16 cellular contexts compared by ENCODE assay signal in the genomic region with DNA sequence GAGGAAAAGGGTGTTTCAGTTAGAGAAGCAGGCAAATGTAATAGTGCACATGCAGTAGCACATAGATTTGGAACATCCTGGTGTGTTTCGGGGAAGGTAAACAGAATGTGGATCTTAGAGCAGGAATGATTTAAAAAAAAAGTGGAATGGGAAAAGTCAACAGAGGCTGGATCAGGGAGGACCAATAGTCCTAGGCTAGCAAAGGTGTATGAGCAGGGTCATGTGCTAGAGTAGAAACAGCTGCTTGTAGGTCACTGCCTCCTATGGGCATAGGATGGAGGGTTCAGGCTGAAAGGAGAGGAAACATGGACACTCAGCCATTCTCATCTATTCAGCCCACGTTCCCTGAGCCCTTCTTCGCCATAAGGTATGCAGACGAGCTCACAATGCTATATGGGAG.
"Had no signal": no experiment of that assay in that cellular context is flagged by ENCODE, and none has a peak within 500 bp of the region (broad histone marks: within the 10 kb centered on the region; RNA-seq: fewer than 3 reads in every experiment).

No MANE protein-coding gene starts in this region.

- DNase-seq: activated B cell treated with CpG ODN at 0.5 μM for 24 hours; activated CD4-positive, alpha-beta T cell treated with anti-CD3 and anti-CD28 coated beads for 48 hours; activated CD8-positive, alpha-beta T cell treated with anti-CD3 and anti-CD28 coated beads for 36 hours; activated gamma-delta T cell; activated T-cell treated with anti-CD3 and anti-CD28 coated beads, Interleukin-2, amount 50 U/mL, for 4 hours; colonic mucosa; islet precursor cell; left lung; naive thymus-derived CD8-positive, alpha-beta T cell; nucleus accumbens; stimulated activated naive CD8-positive, alpha-beta T cell treated with anti-CD3 and anti-CD28 coated beads, Interleukin-15, amount 100 ng/mL, for 72 hours; T-helper 2 cell; upper lobe of right lung had no signal

- H3K9me3 Mint-ChIP-seq: activated B cell treated with CpG ODN at 0.5 μM for 24 hours; activated CD8-positive, alpha-beta T cell treated with anti-CD3 and anti-CD28 coated beads for 36 hours; activated naive CD4-positive, alpha-beta T cell treated with anti-CD3 and anti-CD28 coated beads, Interleukin-2, amount 50 U/mL, for 72 hours; activated T-cell treated with anti-CD3 and anti-CD28 coated beads, Interleukin-2, amount 50 U/mL, for 4 hours; naive thymus-derived CD8-positive, alpha-beta T cell; stimulated activated naive CD8-positive, alpha-beta T cell treated with anti-CD3 and anti-CD28 coated beads, Interleukin-15, amount 100 ng/mL, for 72 hours had no signal

- H3K4me3 Mint-ChIP-seq: activated B cell treated with CpG ODN at 0.5 μM for 24 hours; activated CD8-positive, alpha-beta T cell treated with anti-CD3 and anti-CD28 coated beads for 36 hours; activated T-cell treated with anti-CD3 and anti-CD28 coated beads, Interleukin-2, amount 50 U/mL, for 4 hours; naive thymus-derived CD8-positive, alpha-beta T cell; stimulated activated naive CD8-positive, alpha-beta T cell treated with anti-CD3 and anti-CD28 coated beads, Interleukin-15, amount 100 ng/mL, for 72 hours had no signal

- H3K4me3 ChIP-seq: colonic mucosa, left lung, upper lobe of right lung had no signal

- H3K36me3 ChIP-seq: colonic mucosa had no signal

- H3K9me3 ChIP-seq: colonic mucosa, left lung, upper lobe of right lung had no signal

- H3K4me1 ChIP-seq: colonic mucosa had no signal

- ATAC-seq: activated CD8-positive, alpha-beta T cell treated with anti-CD3 and anti-CD28 coated beads for 36 hours; activated naive CD4-positive, alpha-beta T cell treated with anti-CD3 and anti-CD28 coated beads, Interleukin-2, amount 50 U/mL, for 72 hours; activated T-cell treated with anti-CD3 and anti-CD28 coated beads, Interleukin-2, amount 50 U/mL, for 4 hours; esophagus mucosa; left lung; naive thymus-derived CD8-positive, alpha-beta T cell; sciatic nerve; stimulated activated naive CD8-positive, alpha-beta T cell treated with anti-CD3 and anti-CD28 coated beads, Interleukin-15, amount 100 ng/mL, for 72 hours; upper lobe of right lung had no signal

- H3K27ac Mint-ChIP-seq: activated B cell treated with CpG ODN at 0.5 μM for 24 hours; activated CD8-positive, alpha-beta T cell treated with anti-CD3 and anti-CD28 coated beads for 36 hours; activated naive CD4-positive, alpha-beta T cell treated with anti-CD3 and anti-CD28 coated beads, Interleukin-2, amount 50 U/mL, for 72 hours; stimulated activated naive CD8-positive, alpha-beta T cell treated with anti-CD3 and anti-CD28 coated beads, Interleukin-15, amount 100 ng/mL, for 72 hours had no signal

- H3K27me3 ChIP-seq: colonic mucosa, left lung, upper lobe of right lung had no signal

- H3K27ac ChIP-seq: colonic mucosa, left lung, upper lobe of right lung had no signal

- H3K27me3 Mint-ChIP-seq: activated B cell treated with CpG ODN at 0.5 μM for 24 hours; activated CD8-positive, alpha-beta T cell treated with anti-CD3 and anti-CD28 coated beads for 36 hours; naive thymus-derived CD8-positive, alpha-beta T cell; stimulated activated naive CD8-positive, alpha-beta T cell treated with anti-CD3 and anti-CD28 coated beads, Interleukin-15, amount 100 ng/mL, for 72 hours had no signal
